8 cellular contexts compared by ENCODE assay signal in genomic region chr19:7871530-7872305, GRCh38. TPM values are rescaled to one million over a fixed set of nuclear protein-coding genes. Genes with fewer than 3 reads are reported as not detected.
DNase-seq lines count a peak whose midpoint lies in the region; ATAC-seq, FAIRE-seq and TF ChIP-seq lines count a peak whose summit lies in the region.

No MANE protein-coding gene starts in this region.

- peak overlapping the region; percentile 33 for H3K4me3 Mint-ChIP-seq in activated B cell treated with CpG ODN at 0.5 μM for 24 hours

- peaks cover 3% of the 10 kb centered on the region for H3K9me3 Mint-ChIP-seq in activated B cell treated with CpG ODN at 0.5 μM for 24 hours

- H3K36me3 Mint-ChIP-seq in activated B cell treated with CpG ODN at 0.5 μM for 24 hours (ENCODE audit: low read depth), result no peaks in the 10 kb centered on the region

- FAIRE-seq in GM12891 (lab: Jason Lieb, UNC) (peak; percentile 92), bronchial epithelial cell (lab: Jason Lieb, UNC) (peak; percentile 32)

- H3K27me3 ChIP-seq in bronchial epithelial cell (ENCODE audit: control insufficient read depth, insufficient read depth, low read length), result peaks cover 11% of the 10 kb centered on the region

- peak overlapping the region; percentile 29 for H3K4me3 ChIP-seq in bronchial epithelial cell (ENCODE audit: low read depth, low read length)

- peaks cover 37% of the 10 kb centered on the region for H3K4me1 Mint-ChIP-seq in activated B cell treated with CpG ODN at 0.5 μM for 24 hours

- DNase-seq in GM12891 (ENCODE audit: insufficient read length, low spot score) (no peak), NCI-H2171 treated with DMSO at 0.1 percent for 48 hours (lab: John Stamatoyannopoulos, UW) (peak; percentile 65), activated B cell treated with CpG ODN at 0.5 μM for 24 hours (peak; percentile 57), bronchial epithelial cell (ENCODE audit: low read depth) (peak; percentile 87), islet precursor cell (peak; percentile 99)
- DNase-seq in stimulated activated CD4-positive, alpha-beta T cell treated with anti-CD3 and anti-CD28 coated beads, Interleukin-15, amount 100 ng/mL, for 1 hour (ENCODE audit: low read depth in 1 of 2, low spot score in 1 of 2), result peak; percentile 62 to 63

- peaks cover 24% of the 10 kb centered on the region for H3K27me3 Mint-ChIP-seq in activated B cell treated with CpG ODN at 0.5 μM for 24 hours

- no peak for TF ChIP-seq CTCF in activated B cell treated with CpG ODN at 0.5 μM for 24 hours (IDR thresholded peaks at IDR 0.05)
- TF ChIP-seq CTCF in bronchial epithelial cell (IDR thresholded peaks at IDR 0.05; ENCODE audit: insufficient read depth, low read length, severe bottlenecking), result no peak

- H3K36me3 ChIP-seq in bronchial epithelial cell (ENCODE audit: control insufficient read depth, insufficient read depth, low read length), result no peaks in the 10 kb centered on the region

- intact Hi-C loops in activated B cell treated with CpG ODN at 0.5 μM for 24 hours (cut with micrococcal nuclease), result no loop called here

- no peak overlapping the region for H3K27ac Mint-ChIP-seq in activated B cell treated with CpG ODN at 0.5 μM for 24 hours

- POLR2A ChIA-PET in activated B cell treated with CpG ODN at 0.5 μM for 24 hours (lab: Charles Lee), result no interaction called here

- CTCF ChIA-PET in activated B cell treated with CpG ODN at 0.5 μM for 24 hours (lab: Charles Lee), result no interaction called here

- no peak for TF ChIP-seq POLR2A in GM12891 (IDR thresholded peaks at IDR 0.05; ENCODE audit: low read depth, low read length)

- ATAC-seq in activated B cell treated with CpG ODN at 0.5 μM for 24 hours (ENCODE audit: low read depth) (peak; percentile 2), GM19351 (IDR thresholded peaks at IDR 0.05; ENCODE audit: unreplicated experiment) (no peak), HG03469 (IDR thresholded peaks at IDR 0.05; ENCODE audit: unreplicated experiment) (no peak)

TF ChIP-seq in GM12891, 5 proteins besides CTCF, POLR2A, EP300 and RAD21:
- TF ChIP-seq TAF1 (IDR thresholded peaks at IDR 0.05; ENCODE audit: low read depth, low read length) (no peak), POLR2AphosphoS5 (IDR thresholded peaks at IDR 0.05; ENCODE audit: low read depth, low read length) (no peak), POU2F2 (IDR thresholded peaks at IDR 0.05; ENCODE audit: low read depth, low read length) (no peak), SPI1 (IDR thresholded peaks at IDR 0.05; ENCODE audit: low read depth, low read length) (no peak), PAX5 (IDR thresholded peaks at IDR 0.05; ENCODE audit: insufficient read depth, low read length, severe bottlenecking) (no peak)
TF ChIP-seq in GM12891: peak in this region for 0.

RNA-seq across cellular contexts. Expression of gene PRR36, which starts 2.5 kb away (rescaled TPM):
- polyA plus RNA-seq in GM12891 (2012; ENCODE audit: low read depth, missing spikeins), result 0.10 TPM
- total RNA-seq in activated B cell treated with CpG ODN at 0.5 μM for 24 hours (not detected in 2 replicates), bronchial epithelial cell (0.13 TPM in 1 of 2 replicates, not detected in the other)

RNA-seq across cellular contexts. Expression of gene LRRC8E, which starts 16.6 kb away (rescaled TPM):
- polyA plus RNA-seq in GM12891 (2012; ENCODE audit: low read depth, missing spikeins), result 0.06 TPM
- total RNA-seq in activated B cell treated with CpG ODN at 0.5 μM for 24 hours, result not detected in 2 replicates
- total RNA-seq in bronchial epithelial cell, result 7.6 and 13.2 TPM in 2 replicates

RNA-seq across cellular contexts. Expression of gene MAP2K7, which starts 32.0 kb away (rescaled TPM):
- 18.3 TPM for polyA plus RNA-seq in GM12891 (2012; ENCODE audit: low read depth, missing spikeins)
- total RNA-seq in activated B cell treated with CpG ODN at 0.5 μM for 24 hours, result 46.3 and 52.8 TPM in 2 replicates
- 10.0 and 11.9 TPM in 2 replicates for total RNA-seq in bronchial epithelial cell

RNA-seq across cellular contexts. Expression of gene EVI5L, which starts 41.7 kb away (rescaled TPM):
- polyA plus RNA-seq in GM12891 (2012; ENCODE audit: low read depth, missing spikeins), result 7.7 TPM
- total RNA-seq in activated B cell treated with CpG ODN at 0.5 μM for 24 hours (9.2 and 12.8 TPM in 2 replicates), bronchial epithelial cell (9.2 and 19.5 TPM in 2 replicates)

RNA-seq across cellular contexts. Expression of gene TGFBR3L, which starts 42.9 kb away (rescaled TPM):
- polyA plus RNA-seq in GM12891 (2012; ENCODE audit: low read depth, missing spikeins), result 0.36 TPM
- not detected in 2 replicates for total RNA-seq in activated B cell treated with CpG ODN at 0.5 μM for 24 hours
- 1.8 and 1.9 TPM in 2 replicates for total RNA-seq in bronchial epithelial cell
